In the genomic region with DNA sequence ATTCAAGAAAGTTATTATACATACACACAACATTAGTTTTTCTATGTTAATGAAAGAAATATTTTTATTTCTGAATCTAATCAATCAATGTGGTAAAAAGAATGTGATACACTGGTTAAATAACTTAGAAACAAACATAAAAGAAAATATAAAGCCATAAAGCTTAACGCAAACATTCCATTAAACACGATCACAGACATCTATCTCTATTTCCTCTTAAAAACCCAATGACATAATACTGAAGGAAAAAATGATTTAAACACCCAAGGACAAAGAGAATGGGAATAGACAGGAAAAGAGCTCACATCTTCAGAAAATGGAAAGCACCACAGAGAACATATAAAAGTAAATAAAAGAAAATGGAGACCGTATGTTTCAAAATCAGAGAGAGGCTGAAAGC, we compare ENCODE assay signal across 2 cellular contexts.
TF ChIP-seq lines count a peak whose summit lies in the region.

No MANE protein-coding gene starts in this region.

TF ChIP-seq in HEK293, 187 proteins besides CTCF, POLR2A, EP300 and RAD21:
- TF ChIP-seq FEZF1 (tag by site-specific recombination; IDR thresholded peaks at IDR 0.05) (peak; percentile 39; the same call in 1 of the 2 replicates), ZEB2 (tag by site-specific recombination; IDR thresholded peaks at IDR 0.05) (peak; percentile 66), ZNF558 (tag by site-specific recombination; IDR thresholded peaks at IDR 0.05) (0 out of 2 replicates have a peak, but pooled peaks have one; percentile 46), ZNF157 (tag by site-specific recombination; IDR thresholded peaks at IDR 0.05) (no peak), ZXDB (tag by site-specific recombination; IDR thresholded peaks at IDR 0.05) (peak; percentile 47), ZNF629 (tag by site-specific recombination; IDR thresholded peaks at IDR 0.05) (peak; percentile 49; the same call in 1 of the 2 replicates), BCL11B (tag by site-specific recombination; IDR thresholded peaks at IDR 0.05; ENCODE audit: low read depth) (peak; percentile 71; the same call in 1 of the 2 replicates), ZNF366 (tag by site-specific recombination; conservative IDR thresholded peaks at IDR 0.05) (0 out of 2 replicates have a peak, but pooled peaks have one; percentile 26), ZNF530 (tag by site-specific recombination; IDR thresholded peaks at IDR 0.05; ENCODE audit: low read depth) (no peak), ZNF843 (tag by site-specific recombination; IDR thresholded peaks at IDR 0.05) (peak; percentile 84)
- TF ChIP-seq, protein P1, sequence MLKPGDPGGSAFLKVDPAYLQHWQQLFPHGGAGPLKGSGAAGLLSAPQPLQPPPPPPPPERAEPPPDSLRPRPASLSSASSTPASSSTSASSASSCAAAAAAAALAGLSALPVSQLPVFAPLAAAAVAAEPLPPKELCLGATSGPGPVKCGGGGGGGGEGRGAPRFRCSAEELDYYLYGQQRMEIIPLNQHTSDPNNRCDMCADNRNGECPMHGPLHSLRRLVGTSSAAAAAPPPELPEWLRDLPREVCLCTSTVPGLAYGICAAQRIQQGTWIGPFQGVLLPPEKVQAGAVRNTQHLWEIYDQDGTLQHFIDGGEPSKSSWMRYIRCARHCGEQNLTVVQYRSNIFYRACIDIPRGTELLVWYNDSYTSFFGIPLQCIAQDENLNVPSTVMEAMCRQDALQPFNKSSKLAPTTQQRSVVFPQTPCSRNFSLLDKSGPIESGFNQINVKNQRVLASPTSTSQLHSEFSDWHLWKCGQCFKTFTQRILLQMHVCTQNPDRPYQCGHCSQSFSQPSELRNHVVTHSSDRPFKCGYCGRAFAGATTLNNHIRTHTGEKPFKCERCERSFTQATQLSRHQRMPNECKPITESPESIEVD (tag by site-specific recombination; IDR thresholded peaks at IDR 0.05) = peak; percentile 77
- TF ChIP-seq, protein P2, sequence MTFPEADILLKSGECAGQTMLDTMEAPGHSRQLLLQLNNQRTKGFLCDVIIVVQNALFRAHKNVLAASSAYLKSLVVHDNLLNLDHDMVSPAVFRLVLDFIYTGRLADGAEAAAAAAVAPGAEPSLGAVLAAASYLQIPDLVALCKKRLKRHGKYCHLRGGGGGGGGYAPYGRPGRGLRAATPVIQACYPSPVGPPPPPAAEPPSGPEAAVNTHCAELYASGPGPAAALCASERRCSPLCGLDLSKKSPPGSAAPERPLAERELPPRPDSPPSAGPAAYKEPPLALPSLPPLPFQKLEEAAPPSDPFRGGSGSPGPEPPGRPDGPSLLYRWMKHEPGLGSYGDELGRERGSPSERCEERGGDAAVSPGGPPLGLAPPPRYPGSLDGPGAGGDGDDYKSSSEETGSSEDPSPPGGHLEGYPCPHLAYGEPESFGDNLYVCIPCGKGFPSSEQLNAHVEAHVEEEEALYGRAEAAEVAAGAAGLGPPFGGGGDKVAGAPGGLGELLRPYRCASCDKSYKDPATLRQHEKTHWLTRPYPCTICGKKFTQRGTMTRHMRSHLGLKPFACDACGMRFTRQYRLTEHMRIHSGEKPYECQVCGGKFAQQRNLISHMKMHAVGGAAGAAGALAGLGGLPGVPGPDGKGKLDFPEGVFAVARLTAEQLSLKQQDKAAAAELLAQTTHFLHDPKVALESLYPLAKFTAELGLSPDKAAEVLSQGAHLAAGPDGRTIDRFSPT (tag by site-specific recombination; IDR thresholded peaks at IDR 0.05) = 0 out of 2 replicates have a peak, but pooled peaks have one; percentile 50
- TF ChIP-seq, protein P3, sequence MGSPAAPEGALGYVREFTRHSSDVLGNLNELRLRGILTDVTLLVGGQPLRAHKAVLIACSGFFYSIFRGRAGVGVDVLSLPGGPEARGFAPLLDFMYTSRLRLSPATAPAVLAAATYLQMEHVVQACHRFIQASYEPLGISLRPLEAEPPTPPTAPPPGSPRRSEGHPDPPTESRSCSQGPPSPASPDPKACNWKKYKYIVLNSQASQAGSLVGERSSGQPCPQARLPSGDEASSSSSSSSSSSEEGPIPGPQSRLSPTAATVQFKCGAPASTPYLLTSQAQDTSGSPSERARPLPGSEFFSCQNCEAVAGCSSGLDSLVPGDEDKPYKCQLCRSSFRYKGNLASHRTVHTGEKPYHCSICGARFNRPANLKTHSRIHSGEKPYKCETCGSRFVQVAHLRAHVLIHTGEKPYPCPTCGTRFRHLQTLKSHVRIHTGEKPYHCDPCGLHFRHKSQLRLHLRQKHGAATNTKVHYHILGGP (tag by site-specific recombination; IDR thresholded peaks at IDR 0.05) = no peak
- TF ChIP-seq, protein P4, sequence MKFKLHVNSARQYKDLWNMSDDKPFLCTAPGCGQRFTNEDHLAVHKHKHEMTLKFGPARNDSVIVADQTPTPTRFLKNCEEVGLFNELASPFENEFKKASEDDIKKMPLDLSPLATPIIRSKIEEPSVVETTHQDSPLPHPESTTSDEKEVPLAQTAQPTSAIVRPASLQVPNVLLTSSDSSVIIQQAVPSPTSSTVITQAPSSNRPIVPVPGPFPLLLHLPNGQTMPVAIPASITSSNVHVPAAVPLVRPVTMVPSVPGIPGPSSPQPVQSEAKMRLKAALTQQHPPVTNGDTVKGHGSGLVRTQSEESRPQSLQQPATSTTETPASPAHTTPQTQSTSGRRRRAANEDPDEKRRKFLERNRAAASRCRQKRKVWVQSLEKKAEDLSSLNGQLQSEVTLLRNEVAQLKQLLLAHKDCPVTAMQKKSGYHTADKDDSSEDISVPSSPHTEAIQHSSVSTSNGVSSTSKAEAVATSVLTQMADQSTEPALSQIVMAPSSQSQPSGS (tag by site-specific recombination; IDR thresholded peaks at IDR 0.05; ENCODE audit: low read depth) = peak; percentile 68; the same call in 1 of the 2 replicates

TF ChIP-seq in endothelial cell of umbilical vein, 7 proteins besides CTCF, POLR2A, EP300 and RAD21:
- TF ChIP-seq JUN (IDR thresholded peaks at IDR 0.05; ENCODE audit: borderline replicate concordance, insufficient read depth, insufficient read length, low read depth) (no peak), MYC (IDR thresholded peaks at IDR 0.05; ENCODE audit: low read depth, low read length) (no peak), GATA2 (IDR thresholded peaks at IDR 0.05; ENCODE audit: insufficient read depth, insufficient read length, low read depth, low read length) (no peak), FOS (IDR thresholded peaks at IDR 0.05; ENCODE audit: borderline replicate concordance, insufficient read depth, low read length) (no peak), POLR2AphosphoS5 (IDR thresholded peaks at IDR 0.05; ENCODE audit: insufficient read depth, low read depth, low read length) (no peak), EZH2 (IDR thresholded peaks at IDR 0.05; ENCODE audit: borderline replicate concordance, low read depth, low read length, severe bottlenecking) (no peak)
- TF ChIP-seq, protein P5, sequence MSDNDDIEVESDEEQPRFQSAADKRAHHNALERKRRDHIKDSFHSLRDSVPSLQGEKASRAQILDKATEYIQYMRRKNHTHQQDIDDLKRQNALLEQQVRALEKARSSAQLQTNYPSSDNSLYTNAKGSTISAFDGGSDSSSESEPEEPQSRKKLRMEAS (IDR thresholded peaks at IDR 0.05; ENCODE audit: insufficient read depth, insufficient read length) = no peak
